Comparison of ENCODE assay signal across 24 cellular contexts in genomic region chr3:124364230-124365022, GRCh38.
DNase-seq lines count a peak whose midpoint lies in the region; ATAC-seq, FAIRE-seq and TF ChIP-seq lines count a peak whose summit lies in the region.
"Had no signal": no experiment of that assay in that cellular context is flagged by ENCODE, and none has a peak within 500 bp of the region (broad histone marks: within the 10 kb centered on the region; RNA-seq: fewer than 3 reads in every experiment).

No MANE protein-coding gene starts in this region.

- intact Hi-C loops in spleen (cut with DNase I; ENCODE audit: low total_unique reads) (no loop called here), esophagus squamous epithelium (cut with DNase I) (no loop called here)

- no peak overlapping the region for H2BK120ac ChIP-seq in mesenchymal stem cell (ENCODE audit: low read depth, low read length)

- H4K91ac ChIP-seq in mesenchymal stem cell (ENCODE audit: low read length): peak overlapping the region; percentile 25

- H3K79me2 ChIP-seq in astrocyte (ENCODE audit: insufficient read depth, low read length): no peaks in the 10 kb centered on the region

- no peak for TF ChIP-seq EP300 in upper lobe of left lung (IDR thresholded peaks at IDR 0.05)

- H2BK5ac ChIP-seq in mesenchymal stem cell (ENCODE audit: low read depth, low read length, poor library complexity, severe bottlenecking): no peak overlapping the region

- DNase-seq in NCI-H2171 treated with DMSO at 0.1 percent for 48 hours (lab: John Stamatoyannopoulos, UW) (peak; percentile 17), NCI-H2171 (lab: John Stamatoyannopoulos, UW) (no peak), astrocyte (ENCODE audit: low read depth) (no peak), mesenchymal stem cell (peak; percentile 27), upper lobe of left lung (no peak), spleen (no peak), esophagus squamous epithelium (lab: John Stamatoyannopoulos, UW) (no peak)
- DNase-seq: activated B cell treated with CpG ODN at 0.5 μM for 24 hours; activated CD4-positive, alpha-beta memory T cell treated with anti-CD3 and anti-CD28 coated beads, Interleukin-2, amount 10 ng/mL, durations not matched to agents 7 days and 5 days; activated naive CD4-positive, alpha-beta T cell treated with Interleukin-2 at 50 U/mL for 16 hours; activated T-cell treated with anti-CD3 and anti-CD28 coated beads, Interleukin-2, amount 50 U/mL, for 1 hour; AML-193; Caco-2; Karpas-422; NCI-H1048; NCI-H526; stimulated activated CD4-positive, alpha-beta T cell treated with anti-CD3 and anti-CD28 coated beads, Interleukin-15, amount 100 ng/mL, for 24 hours; T-helper 17 cell had no signal

- H3K4me2 ChIP-seq in astrocyte (ENCODE audit: low read length) (no peak overlapping the region), mesenchymal stem cell (ENCODE audit: low read length, poor library complexity, severe bottlenecking) (no peak overlapping the region)
- H3K4me2 ChIP-seq: GM23338 had no signal

- H2BK12ac ChIP-seq in mesenchymal stem cell (ENCODE audit: low read length in 2 of 2): peak overlapping the region in 1 of 2 experiments; percentile 95

- peaks cover 13% of the 10 kb centered on the region for H3K36me3 Mint-ChIP-seq in astrocyte (ENCODE audit: low read depth, unreplicated experiment)
- H3K36me3 Mint-ChIP-seq: memory B cell had no signal

- H3K23ac ChIP-seq in mesenchymal stem cell (ENCODE audit: low read length in 2 of 2): no peak overlapping the region

- H3K36me3 ChIP-seq in astrocyte (ENCODE audit: insufficient read depth, low read length) (no peaks in the 10 kb centered on the region), mesenchymal stem cell (ENCODE audit: control insufficient read depth in 1 of 2, insufficient read depth in 2 of 2, low read depth in 1 of 2, low read length in 2 of 2) (no peaks in the 10 kb centered on the region), upper lobe of left lung (no peaks in the 10 kb centered on the region), spleen (no peaks in the 10 kb centered on the region), esophagus squamous epithelium (no peaks in the 10 kb centered on the region)

- no peak overlapping the region for H3K4me3 Mint-ChIP-seq in astrocyte (ENCODE audit: unreplicated experiment)
- H3K4me3 Mint-ChIP-seq: activated B cell treated with CpG ODN at 0.5 μM for 24 hours; activated CD4-positive, alpha-beta memory T cell treated with anti-CD3 and anti-CD28 coated beads, Interleukin-2, amount 10 ng/mL, durations not matched to agents 7 days and 5 days; GM23338; memory B cell; T-helper 17 cell had no signal

- H3K27ac ChIP-seq in astrocyte (ENCODE audit: low read depth, low read length): peak overlapping the region; percentile 23
- H3K27ac ChIP-seq in mesenchymal stem cell (ENCODE audit: low read length, poor library complexity, severe bottlenecking): no peak overlapping the region
- H3K27ac ChIP-seq in upper lobe of left lung: no peak overlapping the region
- no peak overlapping the region for H3K27ac ChIP-seq in spleen
- peak overlapping the region in 2 of 4 donors; percentile 28 to 53 for H3K27ac ChIP-seq in esophagus squamous epithelium
- H3K27ac ChIP-seq: 22Rv1 had no signal

- H3K27me3 ChIP-seq in astrocyte (ENCODE audit: insufficient read depth, low read length) (no peaks in the 10 kb centered on the region), mesenchymal stem cell (ENCODE audit: control insufficient read depth in 1 of 2, insufficient read depth in 1 of 2, low read length in 2 of 2) (no peaks in the 10 kb centered on the region), upper lobe of left lung (no peaks in the 10 kb centered on the region), spleen (replicated peaks in 1 of 7) (no peaks in the 10 kb centered on the region), esophagus squamous epithelium (no peaks in the 10 kb centered on the region)

- peaks cover 32% of the 10 kb centered on the region for H3K4me1 Mint-ChIP-seq in astrocyte (ENCODE audit: low read depth, unreplicated experiment)
- H3K4me1 Mint-ChIP-seq: activated B cell treated with CpG ODN at 0.5 μM for 24 hours; activated CD4-positive, alpha-beta memory T cell treated with anti-CD3 and anti-CD28 coated beads, Interleukin-2, amount 10 ng/mL, durations not matched to agents 7 days and 5 days; memory B cell; T-helper 17 cell had no signal

- ATAC-seq in upper lobe of left lung (ENCODE audit: low FRiP score in 2 of 2) (peak; percentile 28 to 37), HG03025 (IDR thresholded peaks at IDR 0.05; ENCODE audit: low FRiP score, unreplicated experiment) (no peak)
- ATAC-seq: GM23338, T-helper 17 cell had no signal

- no peak for FAIRE-seq in astrocyte (lab: Jason Lieb, UNC)
- FAIRE-seq: colon, islet of Langerhans had no signal

- TF ChIP-seq POLR2A in upper lobe of left lung (IDR thresholded peaks at IDR 0.05) (no peak), spleen (IDR thresholded peaks at IDR 0.05) (no peak), esophagus squamous epithelium (IDR thresholded peaks at IDR 0.05) (no peak)

- no peaks in the 10 kb centered on the region for H3K79me1 ChIP-seq in mesenchymal stem cell (replicated peaks; ENCODE audit: low read length, poor library complexity, severe bottlenecking)

- H3K9ac ChIP-seq in astrocyte (ENCODE audit: low read length) (no peak overlapping the region), mesenchymal stem cell (ENCODE audit: low read length) (no peak overlapping the region)

- no peaks in the 10 kb centered on the region for H3K27me3 Mint-ChIP-seq in astrocyte (ENCODE audit: low read depth, unreplicated experiment)

- no peaks in the 10 kb centered on the region for H4K20me1 ChIP-seq in astrocyte (ENCODE audit: insufficient read depth, low read length)

- no peak overlapping the region for H3K14ac ChIP-seq in mesenchymal stem cell (ENCODE audit: low read length in 2 of 2)

- no peak overlapping the region for H2BK15ac ChIP-seq in mesenchymal stem cell (ENCODE audit: low read depth, poor library complexity, severe bottlenecking)

- H3K18ac ChIP-seq in mesenchymal stem cell (ENCODE audit: low read depth in 1 of 2, low read length in 2 of 2): peak overlapping the region; percentile 21 to 72

- no peak overlapping the region for H3K27ac Mint-ChIP-seq in astrocyte (ENCODE audit: unreplicated experiment)
- H3K27ac Mint-ChIP-seq: activated B cell treated with CpG ODN at 0.5 μM for 24 hours; activated CD4-positive, alpha-beta memory T cell treated with anti-CD3 and anti-CD28 coated beads, Interleukin-2, amount 10 ng/mL, durations not matched to agents 7 days and 5 days; GM23338; memory B cell; T-helper 17 cell had no signal

- H4K8ac ChIP-seq in mesenchymal stem cell (ENCODE audit: low read length): no peak overlapping the region

- H3K4me1 ChIP-seq in astrocyte (ENCODE audit: insufficient read depth, low read length) (peaks cover 10% of the 10 kb centered on the region), mesenchymal stem cell (ENCODE audit: control insufficient read depth, insufficient read depth, low read depth, low read length) (peaks cover 1% of the 10 kb centered on the region), upper lobe of left lung (no peaks in the 10 kb centered on the region), spleen (no peaks in the 10 kb centered on the region), esophagus squamous epithelium (no peaks in the 10 kb centered on the region)

- no peak for TF ChIP-seq CTCF in astrocyte (IDR thresholded peaks at IDR 0.05; ENCODE audit: insufficient read depth, low read depth, low read length)
- TF ChIP-seq CTCF in upper lobe of left lung (IDR thresholded peaks at IDR 0.05): no peak
- no peak for TF ChIP-seq CTCF in spleen (IDR thresholded peaks at IDR 0.05 in 8 of 11, conservative IDR thresholded peaks at IDR 0.05 in 3 of 11)
- no peak for TF ChIP-seq CTCF in esophagus squamous epithelium (IDR thresholded peaks at IDR 0.05)

- peak overlapping the region in 1 of 2 experiments; percentile 13 for H3K4ac ChIP-seq in mesenchymal stem cell (ENCODE audit: low read depth in 1 of 2, low read length in 2 of 2)

- H3K4me3 ChIP-seq in astrocyte (ENCODE audit: insufficient read depth, low read depth, low read length) (no peak overlapping the region), mesenchymal stem cell (ENCODE audit: insufficient read depth in 1 of 2, low read depth in 1 of 2, low read length in 2 of 2) (peak overlapping the region in 1 of 2 experiments; percentile 8), upper lobe of left lung (no peak overlapping the region), spleen (no peak overlapping the region), esophagus squamous epithelium (no peak overlapping the region)
- H3K4me3 ChIP-seq: GM23338 had no signal

- H3K9me3 Mint-ChIP-seq in astrocyte (ENCODE audit: unreplicated experiment): no peaks in the 10 kb centered on the region
- H3K9me3 Mint-ChIP-seq: activated B cell treated with CpG ODN at 0.5 μM for 24 hours; activated CD4-positive, alpha-beta memory T cell treated with anti-CD3 and anti-CD28 coated beads, Interleukin-2, amount 10 ng/mL, durations not matched to agents 7 days and 5 days had no signal

- H3K9me3 ChIP-seq in astrocyte (ENCODE audit: insufficient read depth, low read depth, low read length) (no peaks in the 10 kb centered on the region), mesenchymal stem cell (ENCODE audit: control insufficient read depth, low read length) (no peaks in the 10 kb centered on the region), upper lobe of left lung (no peaks in the 10 kb centered on the region), spleen (no peaks in the 10 kb centered on the region), esophagus squamous epithelium (no peaks in the 10 kb centered on the region)
- H3K9me3 ChIP-seq: Caco-2 had no signal

- WGBS in mesenchymal stem cell: 64% methylated on average over 2 of the region's 2 CpGs
- WGBS in upper lobe of left lung, 2 donors: 59 to 76% methylated on average over 2 of the region's 2 CpGs
- WGBS in spleen, 5 donors: 54 to 78% (median 66%) methylated on average over 2 of the region's 2 CpGs
- whole genome bisulfite sequencing in esophagus squamous epithelium, 2 donors: 63 to 66% methylated on average over 2 of the region's 2 CpGs

- H2AFZ ChIP-seq in astrocyte (ENCODE audit: low read depth, low read length) (no peak overlapping the region), mesenchymal stem cell (ENCODE audit: low read depth, low read length) (no peak overlapping the region)
- H2AFZ ChIP-seq: GM23338 had no signal

- H2AK5ac ChIP-seq in mesenchymal stem cell (ENCODE audit: low read length, severe bottlenecking): peak overlapping the region; percentile 54

Comparison
In these comparisons a context has a peak if more than half of its experiments do, and no peak if none do; other contexts are left out.
1. DNase-seq: peak in NCI-H2171 treated with DMSO at 0.1 percent for 48 hours (single experiment) and mesenchymal stem cell (single experiment); none in NCI-H2171 (single experiment), astrocyte (single experiment), upper lobe of left lung (0 of 2), spleen (single experiment) and esophagus squamous epithelium (single experiment).